In the genomic region with DNA sequence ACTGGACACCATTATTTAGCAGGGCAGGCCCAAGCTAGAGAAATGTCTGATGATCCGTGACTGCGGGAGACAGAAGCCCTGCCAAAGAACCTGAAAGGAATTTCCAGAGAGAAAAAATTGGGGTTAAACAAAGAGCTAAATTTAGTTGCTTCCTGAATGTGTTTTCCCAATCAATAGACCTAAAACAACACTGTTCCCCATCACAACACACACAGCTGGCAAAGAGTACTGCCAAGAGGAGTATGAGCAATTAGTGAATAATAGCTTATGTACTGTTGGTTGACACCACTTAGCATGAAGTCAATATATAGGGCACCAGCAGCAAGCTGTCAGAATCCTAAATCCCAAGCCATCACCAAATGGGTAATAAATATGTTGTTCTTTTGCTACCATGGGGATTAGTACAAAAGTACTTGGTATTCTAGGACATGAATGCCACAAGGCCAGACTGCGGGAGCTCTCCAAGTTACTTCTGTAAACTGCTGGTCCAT, we compare ENCODE assay signal across 9 cellular contexts. TPM values are rescaled to one million over a fixed set of nuclear protein-coding genes. Genes with fewer than 3 reads are reported as not detected.
A peak's percentile ranks its signal among the peaks of the same experiment; 100 is the strongest.
DNase-seq lines count a peak whose midpoint lies in the region; ATAC-seq, FAIRE-seq and TF ChIP-seq lines count a peak whose summit lies in the region.
"Had no signal": no experiment of that assay in that cellular context is flagged by ENCODE, and none has a peak within 500 bp of the region (broad histone marks: within the 10 kb centered on the region; RNA-seq: fewer than 3 reads in every experiment).

No MANE protein-coding gene starts in this region.

- H3K36me3 ChIP-seq in BLaER1 (peaks cover 29% of the 10 kb centered on the region), bronchial epithelial cell (ENCODE audit: control insufficient read depth, insufficient read depth, low read length) (peaks cover 2% of the 10 kb centered on the region)

- H3K4me2 ChIP-seq in BLaER1: peak overlapping the region; percentile 84

- H3K4me3 ChIP-seq in BLaER1 (no peak overlapping the region), bronchial epithelial cell (ENCODE audit: low read depth, low read length) (no peak overlapping the region)

- H3K4me1 ChIP-seq in BLaER1: peaks cover 64% of the 10 kb centered on the region

- no peak for FAIRE-seq in bronchial epithelial cell (lab: Jason Lieb, UNC)
- FAIRE-seq in RCC 7860 (lab: Jason Lieb, UNC): no peak

- H3K9ac ChIP-seq in BLaER1: no peak overlapping the region

- ATAC-seq in left lobe of liver (peak; percentile 66), HG02763 (IDR thresholded peaks at IDR 0.05; ENCODE audit: unreplicated experiment) (no peak)

- H3K27me3 ChIP-seq in BLaER1 (no peaks in the 10 kb centered on the region), bronchial epithelial cell (ENCODE audit: control insufficient read depth, insufficient read depth, low read length) (no peaks in the 10 kb centered on the region)

- no peaks in the 10 kb centered on the region for H3K9me3 ChIP-seq in BLaER1

- DNase-seq in NCI-H146 treated with DMSO at 0.1 percent for 48 hours (lab: John Stamatoyannopoulos, UW; ENCODE audit: unreplicated experiment): peak; percentile 94
- peak; percentile 56 for DNase-seq in bronchial epithelial cell (ENCODE audit: low read depth)
- DNase-seq in left lobe of liver (ENCODE audit: low spot score): no peak
- DNase-seq in RCC 7860 (ENCODE audit: low spot score): no peak
- no peak for DNase-seq in NCI-H1048 (lab: John Stamatoyannopoulos, UW)
- DNase-seq in RKO (ENCODE audit: low spot score): no peak

- H4K20me1 ChIP-seq in BLaER1: peaks cover 98% of the 10 kb centered on the region

- no peak overlapping the region for H3K27ac ChIP-seq in BLaER1
- H3K27ac ChIP-seq: C4-2B had no signal

- TF ChIP-seq CTCF in bronchial epithelial cell (IDR thresholded peaks at IDR 0.05; ENCODE audit: insufficient read depth, low read length, severe bottlenecking): no peak

RNA-seq across cellular contexts. Expression of gene CLK3, which starts 35.7 kb away (rescaled TPM):
- total RNA-seq in bronchial epithelial cell (66.3 and 115 TPM in 2 replicates), left lobe of liver (32.3 TPM)

RNA-seq across cellular contexts. Expression of gene EDC3, which starts 44.5 kb away (rescaled TPM):
- total RNA-seq in bronchial epithelial cell: 6.1 and 8.6 TPM in 2 replicates
- 13.4 TPM for total RNA-seq in left lobe of liver

Comparison
In these comparisons a context has a peak if more than half of its experiments do, and no peak if none do; other contexts are left out.
1. DNase-seq: peak in NCI-H146 treated with DMSO at 0.1 percent for 48 hours (single experiment) and bronchial epithelial cell (single experiment); none in left lobe of liver (single experiment), RCC 7860 (single experiment), NCI-H1048 (single experiment) and RKO (single experiment).